23 cellular contexts compared by ENCODE assay signal in genomic region chr13:50188696-50189095, GRCh38.
"Had no signal": no experiment of that assay in that cellular context is flagged by ENCODE, and none has a peak within 500 bp of the region (broad histone marks: within the 10 kb centered on the region; RNA-seq: fewer than 3 reads in every experiment).

No MANE protein-coding gene starts in this region.

- H3K36me3 Mint-ChIP-seq: memory B cell; naive B cell; natural killer cell treated with Interleukin-12 subunit alpha and Interleukin-12 subunit beta and Interleukin-15 and Interleukin-18, amount 100 ng/mL, for 72 hours; stimulated activated naive B cell treated with anti-CD40 and anti-IgM and Interleukin-4, amounts not matched to agents 10 μg/mL and 1 μg/mL and 100 μg/mL, for 72 hours had no signal

- H3K4me3 ChIP-seq: dorsolateral prefrontal cortex, gastrocnemius medialis, lower lobe of right lung, ovary, psoas muscle, skin epidermis, spleen, thyroid gland, vagina had no signal

- H3K27ac ChIP-seq: dorsolateral prefrontal cortex, gastrocnemius medialis, lower lobe of right lung, ovary, psoas muscle, skin epidermis, spleen, thyroid gland, vagina had no signal

- H3K4me1 ChIP-seq: gastrocnemius medialis, lower lobe of right lung, psoas muscle, spleen, thyroid gland, vagina had no signal

- H3K9me3 Mint-ChIP-seq: memory B cell; natural killer cell treated with Interleukin-12 subunit alpha and Interleukin-12 subunit beta and Interleukin-15 and Interleukin-18, amount 100 ng/mL, for 72 hours; stimulated activated naive B cell treated with anti-CD40 and anti-IgM and Interleukin-4, amounts not matched to agents 10 μg/mL and 1 μg/mL and 100 μg/mL, for 72 hours; stimulated activated naive CD8-positive, alpha-beta T cell treated with anti-CD3 and anti-CD28 coated beads, Interleukin-15, Interleukin-2, amounts not matched to agents 100 ng/mL and 50 ng/mL, for 24 hours had no signal

- DNase-seq: dorsolateral prefrontal cortex; effector CD8-positive, alpha-beta T cell; gastrocnemius medialis; head of caudate nucleus; left ventricle myocardium superior; lower lobe of right lung; naive B cell; occipital lobe; ovary; posterior cingulate gyrus; psoas muscle; right cardiac atrium; spleen; stimulated activated CD4-positive, alpha-beta T cell treated with anti-CD3 and anti-CD28 coated beads, Interleukin-4, amount 100 ng/mL, for 4 hours; stimulated activated naive B cell treated with anti-CD40 and anti-IgM and Interleukin-4, amounts not matched to agents 10 μg/mL and 1 μg/mL and 100 μg/mL, for 72 hours; thyroid gland; trophoblast cell had no signal

- H3K36me3 ChIP-seq: gastrocnemius medialis, lower lobe of right lung, ovary, spleen, thyroid gland, vagina had no signal

- H3K9me3 ChIP-seq: gastrocnemius medialis, lower lobe of right lung, ovary, psoas muscle, spleen, thyroid gland, vagina had no signal

- H3K4me1 Mint-ChIP-seq: memory B cell; naive B cell; stimulated activated naive B cell treated with anti-CD40 and anti-IgM and Interleukin-4, amounts not matched to agents 10 μg/mL and 1 μg/mL and 100 μg/mL, for 72 hours had no signal

- ATAC-seq: gastrocnemius medialis; left ventricle myocardium superior; lower lobe of right lung; natural killer cell treated with Interleukin-12 subunit alpha and Interleukin-12 subunit beta and Interleukin-15 and Interleukin-18, amount 100 ng/mL, for 72 hours; psoas muscle; right cardiac atrium had no signal

- H3K27ac Mint-ChIP-seq: endodermal cell; memory B cell; naive B cell; stimulated activated naive B cell treated with anti-CD40 and anti-IgM and Interleukin-4, amounts not matched to agents 10 μg/mL and 1 μg/mL and 100 μg/mL, for 72 hours; stimulated activated naive CD8-positive, alpha-beta T cell treated with anti-CD3 and anti-CD28 coated beads, Interleukin-15, Interleukin-2, amounts not matched to agents 100 ng/mL and 50 ng/mL, for 24 hours had no signal

- H3K27me3 Mint-ChIP-seq: naive B cell had no signal

- H3K27me3 ChIP-seq: dorsolateral prefrontal cortex, gastrocnemius medialis, ovary, spleen, thyroid gland, vagina had no signal

- H3K4me3 Mint-ChIP-seq: endodermal cell; memory B cell; naive B cell; natural killer cell treated with Interleukin-12 subunit alpha and Interleukin-12 subunit beta and Interleukin-15 and Interleukin-18, amount 100 ng/mL, for 72 hours; stimulated activated naive B cell treated with anti-CD40 and anti-IgM and Interleukin-4, amounts not matched to agents 10 μg/mL and 1 μg/mL and 100 μg/mL, for 72 hours; stimulated activated naive CD8-positive, alpha-beta T cell treated with anti-CD3 and anti-CD28 coated beads, Interleukin-15, Interleukin-2, amounts not matched to agents 100 ng/mL and 50 ng/mL, for 24 hours had no signal
